Comparison of ENCODE assay signal across 19 cellular contexts in the genomic region with DNA sequence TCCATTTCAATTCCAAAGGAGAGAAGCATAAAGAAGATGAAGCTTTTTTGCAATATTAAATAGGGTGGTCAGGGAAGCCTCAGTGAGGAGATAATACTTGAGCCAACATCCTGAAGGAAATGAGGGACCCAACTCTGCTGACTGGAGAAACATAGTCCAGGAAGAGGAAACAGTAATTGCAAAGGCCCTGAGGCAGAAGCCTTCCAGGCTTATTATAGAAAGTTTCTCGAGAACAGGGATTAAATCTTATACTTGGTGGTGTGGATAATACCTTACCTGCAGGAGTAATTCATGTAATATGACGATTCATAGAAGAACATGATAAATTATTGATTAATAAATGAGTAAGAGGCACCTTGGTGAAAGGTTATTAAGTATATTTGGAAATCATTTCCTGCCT. TPM values are rescaled to one million over a fixed set of nuclear protein-coding genes. Genes with fewer than 3 reads are reported as not detected.
A peak's percentile ranks its signal among the peaks of the same experiment; 100 is the strongest.
DNase-seq lines count a peak whose midpoint lies in the region; ATAC-seq, FAIRE-seq and TF ChIP-seq lines count a peak whose summit lies in the region.
"Had no signal": no experiment of that assay in that cellular context is flagged by ENCODE, and none has a peak within 500 bp of the region (broad histone marks: within the 10 kb centered on the region; RNA-seq: fewer than 3 reads in every experiment).

No MANE protein-coding gene starts in this region.

- H3K4me3 Mint-ChIP-seq in natural killer cell = peak overlapping the region; percentile 13
- H3K4me3 Mint-ChIP-seq in natural killer cell treated with Interleukin-12 subunit alpha and Interleukin-12 subunit beta and Interleukin-15 and Interleukin-18, amount 100 ng/mL, for 72 hours = no peak overlapping the region

- H3F3A ChIP-seq in SU-DHL-6 (ENCODE audit: insufficient read depth) = peaks cover 8% of the 10 kb centered on the region; the same call in 1 of the 2 replicates

- ATAC-seq in natural killer cell = no peak
- ATAC-seq in natural killer cell treated with Interleukin-12 subunit alpha and Interleukin-12 subunit beta and Interleukin-15 and Interleukin-18, amount 100 ng/mL, for 72 hours = no peak
- no peak for ATAC-seq in right lobe of liver
- no peak for ATAC-seq in GM18517 (IDR thresholded peaks at IDR 0.05; ENCODE audit: unreplicated experiment)

- intact Hi-C loops in natural killer cell (cut with micrococcal nuclease) (no loop called here), right lobe of liver (cut with DNase I) (no loop called here)

- no peak overlapping the region for H3K27ac Mint-ChIP-seq in natural killer cell
- H3K27ac Mint-ChIP-seq in natural killer cell treated with Interleukin-12 subunit alpha and Interleukin-12 subunit beta and Interleukin-15 and Interleukin-18, amount 100 ng/mL, for 72 hours = no peak overlapping the region

- H3K4me3 ChIP-seq in SU-DHL-6 (ENCODE audit: insufficient read depth, low read length, poor library complexity, severe bottlenecking) (no peak overlapping the region), right lobe of liver (no peak overlapping the region)

- H3K9me3 ChIP-seq in SU-DHL-6 (ENCODE audit: insufficient read depth, low read length) (no peaks in the 10 kb centered on the region), right lobe of liver (no peaks in the 10 kb centered on the region)
- H3K9me3 ChIP-seq: sigmoid colon, suprapubic skin had no signal

- TF ChIP-seq POLR2A in right lobe of liver (IDR thresholded peaks at IDR 0.05) = no peak

- no peak overlapping the region for H3K9ac ChIP-seq in SU-DHL-6 (ENCODE audit: low read length)

- H2AFZ ChIP-seq in SU-DHL-6 (ENCODE audit: low read depth, low read length, severe bottlenecking) = peak overlapping the region; percentile 23

- no peaks in the 10 kb centered on the region for H3K27me3 ChIP-seq in SU-DHL-6 (ENCODE audit: low read length)
- H3K27me3 ChIP-seq in right lobe of liver = no peaks in the 10 kb centered on the region
- H3K27me3 ChIP-seq: sigmoid colon, suprapubic skin had no signal

- no peaks in the 10 kb centered on the region for H3K9me3 Mint-ChIP-seq in natural killer cell
- H3K9me3 Mint-ChIP-seq in natural killer cell treated with Interleukin-12 subunit alpha and Interleukin-12 subunit beta and Interleukin-15 and Interleukin-18, amount 100 ng/mL, for 72 hours = no peaks in the 10 kb centered on the region
- H3K9me3 Mint-ChIP-seq: activated CD8-positive, alpha-beta T cell treated with anti-CD3 and anti-CD28 coated beads for 36 hours had no signal

- peaks cover 14 to 19% of the 10 kb centered on the region in 2 donors for H3K4me1 Mint-ChIP-seq in natural killer cell
- H3K4me1 Mint-ChIP-seq in natural killer cell treated with Interleukin-12 subunit alpha and Interleukin-12 subunit beta and Interleukin-15 and Interleukin-18, amount 100 ng/mL, for 72 hours (ENCODE audit: low read depth in 2 of 2) = peaks cover 13 to 20% of the 10 kb centered on the region in 2 donors

- H3K79me2 ChIP-seq in SU-DHL-6 (ENCODE audit: insufficient read depth, low read length) = peaks cover 40% of the 10 kb centered on the region

- H3K27me3 Mint-ChIP-seq in natural killer cell (ENCODE audit: low read depth in 2 of 2) = peaks cover 12 to 14% of the 10 kb centered on the region in 2 donors
- H3K27me3 Mint-ChIP-seq in natural killer cell treated with Interleukin-12 subunit alpha and Interleukin-12 subunit beta and Interleukin-15 and Interleukin-18, amount 100 ng/mL, for 72 hours = peaks cover 4 to 6% of the 10 kb centered on the region in 2 donors

- H3K27ac ChIP-seq in SU-DHL-6 (ENCODE audit: low read depth, low read length) (no peak overlapping the region), right lobe of liver (no peak overlapping the region)

- peaks cover 18% of the 10 kb centered on the region for H4K20me1 ChIP-seq in SU-DHL-6 (ENCODE audit: low read depth, low read length)

- no peak for DNase-seq in natural killer cell
- DNase-seq in natural killer cell treated with Interleukin-12 subunit alpha and Interleukin-12 subunit beta and Interleukin-15 and Interleukin-18, amount 100 ng/mL, for 72 hours (ENCODE audit: low spot score) = no peak
- no peak for DNase-seq in D341Med (ENCODE audit: low spot score)
- no peak for DNase-seq in cerebellum (ENCODE audit: low spot score)
- DNase-seq in right lobe of liver = no peak
- DNase-seq: activated CD8-positive, alpha-beta T cell treated with anti-CD3 and anti-CD28 coated beads for 36 hours; aorta; H7; MM.1S; NCI-H2029; NCI-H524; sigmoid colon; stimulated activated CD4-positive, alpha-beta T cell treated with anti-CD3 and anti-CD28 coated beads, Interleukin-2, amount 100 ng/mL, for 24 hours had no signal

- no peaks in the 10 kb centered on the region for H3K9me2 ChIP-seq in SU-DHL-6 (replicated peaks; ENCODE audit: insufficient read depth, low read length)

- 90% methylated on average over 2 of the region's 2 CpGs for WGBS in right lobe of liver (ENCODE audit: insufficient coverage, low coverage, low lambda C conversion rate, missing lambda C conversion rate)

- no peaks in the 10 kb centered on the region for H3K36me3 Mint-ChIP-seq in natural killer cell
- H3K36me3 Mint-ChIP-seq in natural killer cell treated with Interleukin-12 subunit alpha and Interleukin-12 subunit beta and Interleukin-15 and Interleukin-18, amount 100 ng/mL, for 72 hours = peaks cover 20% of the 10 kb centered on the region

- H3K4me2 ChIP-seq in SU-DHL-6 (ENCODE audit: low read depth, low read length, poor library complexity, severe bottlenecking) = peak overlapping the region; percentile 94

- peak; percentile 66 for FAIRE-seq in islet of Langerhans (lab: Jason Lieb, UNC)
- FAIRE-seq: colon, G401.6 had no signal

- H3K4me1 ChIP-seq in right lobe of liver = peaks cover 0 to 4% (median 0%) of the 10 kb centered on the region in 4 donors

- H3K36me3 ChIP-seq in SU-DHL-6 (ENCODE audit: low read length) (peaks cover 26% of the 10 kb centered on the region), right lobe of liver (no peaks in the 10 kb centered on the region)

- TF ChIP-seq CTCF in natural killer cell (IDR thresholded peaks at IDR 0.05) (no peak), SU-DHL-6 (IDR thresholded peaks at IDR 0.05; ENCODE audit: insufficient read depth, low read length, poor library complexity, severe bottlenecking) (no peak), right lobe of liver (IDR thresholded peaks at IDR 0.05) (no peak)

RNA-seq across cellular contexts. Expression of a gene that starts 1.0 kb away (rescaled TPM):
- 1 to 10 TPM; 5.5 to 7.0 (median 6.8) TPM for total RNA-seq in natural killer cell
- 10 to 100 TPM; 24.7 to 52.8 TPM for total RNA-seq in natural killer cell treated with Interleukin-12 subunit alpha and Interleukin-12 subunit beta and Interleukin-15 and Interleukin-18, amount 100 ng/mL, for 72 hours
- 28.8 TPM for total RNA-seq in cerebellum
- 1 to 10 TPM; 1.6 to 10.0 (median 2.4) TPM for total RNA-seq in right lobe of liver
